12 cellular contexts compared by ENCODE assay signal in the genomic region with DNA sequence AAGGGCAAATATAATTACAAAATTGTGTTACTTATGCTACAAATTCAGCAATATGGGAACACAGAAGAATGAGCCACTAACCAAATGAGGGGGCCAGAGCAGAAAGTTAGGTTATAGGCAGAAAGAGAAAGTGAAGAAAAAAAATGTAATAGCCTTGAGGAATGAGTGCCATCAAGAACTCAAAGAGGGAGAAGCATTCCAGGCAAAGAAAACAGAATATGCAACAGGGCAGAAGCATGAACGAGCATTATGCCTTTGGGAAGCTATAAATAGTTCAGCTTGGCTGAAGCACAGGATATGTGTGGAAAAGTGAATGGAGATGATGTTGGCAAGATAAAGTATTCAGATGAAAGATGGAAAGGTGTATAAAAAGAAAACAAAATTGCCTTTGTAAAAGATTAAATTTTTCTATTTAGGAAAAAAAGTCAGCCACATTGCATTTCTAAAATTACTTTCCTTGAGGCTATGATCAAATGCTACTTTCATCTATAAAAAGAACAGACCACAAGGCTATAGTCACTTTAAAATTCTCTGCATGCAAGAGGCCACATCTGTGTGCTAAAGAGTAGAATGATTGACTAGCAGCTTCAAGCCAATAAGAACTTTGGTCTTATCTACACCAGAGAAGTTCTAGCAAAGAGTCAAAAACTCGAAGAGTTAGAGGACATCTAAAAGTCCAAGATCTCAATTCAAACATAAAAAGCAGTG.
DNase-seq lines count a peak whose midpoint lies in the region; ATAC-seq and TF ChIP-seq lines count a peak whose summit lies in the region.
"Had no signal": no experiment of that assay in that cellular context is flagged by ENCODE, and none has a peak within 500 bp of the region (broad histone marks: within the 10 kb centered on the region; RNA-seq: fewer than 3 reads in every experiment).

No MANE protein-coding gene starts in this region.

- peak; percentile 50 for DNase-seq in ACHN
- DNase-seq in ascending aorta (ENCODE audit: low spot score in 2 of 2), result no peak
- DNase-seq in activated CD8-positive, alpha-beta T cell treated with anti-CD3 and anti-CD28 coated beads for 36 hours, result no peak
- no peak for DNase-seq in A172 (ENCODE audit: low spot score)
- no peak for DNase-seq in SKM-1 (lab: John Stamatoyannopoulos, UW; ENCODE audit: unreplicated experiment)
- no peak for DNase-seq in CD4-positive, alpha-beta memory T cell
- DNase-seq: activated B cell treated with CpG ODN at 0.5 μM for 24 hours; KG1; stimulated activated CD4-positive, alpha-beta T cell treated with anti-CD3 and anti-CD28 coated beads, Interleukin-2, amount 100 ng/mL, for 48 hours; upper lobe of left lung had no signal

- H3K27ac Mint-ChIP-seq in activated CD8-positive, alpha-beta T cell treated with anti-CD3 and anti-CD28 coated beads for 36 hours, result no peak overlapping the region
- H3K27ac Mint-ChIP-seq in CD4-positive, alpha-beta memory T cell, result no peak overlapping the region
- H3K27ac Mint-ChIP-seq: activated B cell treated with CpG ODN at 0.5 μM for 24 hours had no signal

- H3K9me3 Mint-ChIP-seq in activated CD8-positive, alpha-beta T cell treated with anti-CD3 and anti-CD28 coated beads for 36 hours, result peaks cover 23% of the 10 kb centered on the region
- peaks cover 0 to 19% (median 7%) of the 10 kb centered on the region in 8 donors for H3K9me3 Mint-ChIP-seq in CD4-positive, alpha-beta memory T cell

- POLR2A ChIA-PET in activated CD8-positive, alpha-beta T cell treated with anti-CD3 and anti-CD28 coated beads for 36 hours (lab: Charles Lee), result no interaction called here
- POLR2A ChIA-PET in CD4-positive, alpha-beta memory T cell (lab: Charles Lee; ENCODE audit: partially characterized antibody), result no interaction called here

- peak overlapping the region; percentile 18 to 74 for H3K27ac ChIP-seq in ascending aorta
- no peak overlapping the region for H3K27ac ChIP-seq in CD4-positive, alpha-beta memory T cell (ENCODE audit: low read depth, low read length)
- H3K27ac ChIP-seq: upper lobe of left lung had no signal

- CTCF ChIA-PET in activated CD8-positive, alpha-beta T cell treated with anti-CD3 and anti-CD28 coated beads for 36 hours (lab: Charles Lee), result no interaction called here
- CTCF ChIA-PET in CD4-positive, alpha-beta memory T cell (lab: Charles Lee; ENCODE audit: partially characterized antibody), result no interaction called here

- H3K27me3 ChIP-seq in ascending aorta, result no peaks in the 10 kb centered on the region
- H3K27me3 ChIP-seq in CD4-positive, alpha-beta memory T cell (ENCODE audit: insufficient read depth, low read length), result no peaks in the 10 kb centered on the region
- H3K27me3 ChIP-seq: upper lobe of left lung had no signal

- intact Hi-C loops in ascending aorta (cut with DNase I), result loop anchor here (10.0 kb wide), 1 partner anchor 949 kb away; no protein-coding TSS in a partner anchor
- intact Hi-C loops in activated CD8-positive, alpha-beta T cell treated with anti-CD3 and anti-CD28 coated beads for 36 hours (cut with micrococcal nuclease), result no loop called here
- intact Hi-C loops in CD4-positive, alpha-beta memory T cell (cut with micrococcal nuclease), result no loop called here

- H3K4me3 ChIP-seq in ascending aorta, result peak overlapping the region in 1 of 2 donors; percentile 14
- H3K4me3 ChIP-seq in CD4-positive, alpha-beta memory T cell (ENCODE audit: low read length in 2 of 2), result no peak overlapping the region
- H3K4me3 ChIP-seq: upper lobe of left lung had no signal

- no peaks in the 10 kb centered on the region for H3K36me3 Mint-ChIP-seq in activated CD8-positive, alpha-beta T cell treated with anti-CD3 and anti-CD28 coated beads for 36 hours (ENCODE audit: low read depth)
- H3K36me3 Mint-ChIP-seq in CD4-positive, alpha-beta memory T cell, result no peaks in the 10 kb centered on the region

- no peaks in the 10 kb centered on the region for H3K4me1 Mint-ChIP-seq in activated CD8-positive, alpha-beta T cell treated with anti-CD3 and anti-CD28 coated beads for 36 hours (ENCODE audit: low read depth)
- no peaks in the 10 kb centered on the region for H3K4me1 Mint-ChIP-seq in CD4-positive, alpha-beta memory T cell
- H3K4me1 Mint-ChIP-seq: activated B cell treated with CpG ODN at 0.5 μM for 24 hours had no signal

- ATAC-seq in GM19395 (IDR thresholded peaks at IDR 0.05; ENCODE audit: unreplicated experiment), result peak; percentile 57
- peak; percentile 59 for ATAC-seq in HG03060 (IDR thresholded peaks at IDR 0.05; ENCODE audit: low read depth, unreplicated experiment)
- no peak for ATAC-seq in activated CD8-positive, alpha-beta T cell treated with anti-CD3 and anti-CD28 coated beads for 36 hours

- in situ Hi-C loops in ACHN (cut with HindIII; ENCODE audit: low pct_ligation_motif_present, low pct_unique_long_range_greater_than_20kb, low sequenced_read_pairs), result no loop called here

- peaks cover 6 to 10% of the 10 kb centered on the region in 2 donors for H3K9me3 ChIP-seq in ascending aorta
- H3K9me3 ChIP-seq in CD4-positive, alpha-beta memory T cell (ENCODE audit: control insufficient read depth in 1 of 2, low read length in 2 of 2), result no peaks in the 10 kb centered on the region
- H3K9me3 ChIP-seq: upper lobe of left lung had no signal

- no peaks in the 10 kb centered on the region for H3K27me3 Mint-ChIP-seq in activated CD8-positive, alpha-beta T cell treated with anti-CD3 and anti-CD28 coated beads for 36 hours
- no peaks in the 10 kb centered on the region for H3K27me3 Mint-ChIP-seq in CD4-positive, alpha-beta memory T cell
- H3K27me3 Mint-ChIP-seq: activated B cell treated with CpG ODN at 0.5 μM for 24 hours had no signal

- H3K4me1 ChIP-seq in ascending aorta, result peaks cover 0 to 14% of the 10 kb centered on the region in 2 donors
- H3K4me1 ChIP-seq in CD4-positive, alpha-beta memory T cell (ENCODE audit: insufficient read depth, low read length), result no peaks in the 10 kb centered on the region
- H3K4me1 ChIP-seq: upper lobe of left lung had no signal

- H3K36me3 ChIP-seq in ascending aorta, result no peaks in the 10 kb centered on the region
- no peaks in the 10 kb centered on the region for H3K36me3 ChIP-seq in CD4-positive, alpha-beta memory T cell (ENCODE audit: insufficient read depth, low read length)
- H3K36me3 ChIP-seq: upper lobe of left lung had no signal

- TF ChIP-seq CTCF in ascending aorta (IDR thresholded peaks at IDR 0.05), result no peak
- no peak for TF ChIP-seq CTCF in activated CD8-positive, alpha-beta T cell treated with anti-CD3 and anti-CD28 coated beads for 36 hours (IDR thresholded peaks at IDR 0.05)

- H3K4me3 Mint-ChIP-seq in activated CD8-positive, alpha-beta T cell treated with anti-CD3 and anti-CD28 coated beads for 36 hours, result no peak overlapping the region
- H3K4me3 Mint-ChIP-seq in CD4-positive, alpha-beta memory T cell, result no peak overlapping the region
- H3K4me3 Mint-ChIP-seq: activated B cell treated with CpG ODN at 0.5 μM for 24 hours had no signal
